Comparison of ENCODE assay signal across 29 cellular contexts in genomic region chr22:32896951-32897350, GRCh38.
"Had no signal": no experiment of that assay in that cellular context is flagged by ENCODE, and none has a peak within 500 bp of the region (broad histone marks: within the 10 kb centered on the region; RNA-seq: fewer than 3 reads in every experiment).

No MANE protein-coding gene starts in this region.

- H3K4me3 ChIP-seq: adrenal gland, body of pancreas, breast epithelium, Peyer's patch, SJSA1 had no signal

- H3K27me3 ChIP-seq: adrenal gland, breast epithelium, Peyer's patch, SJSA1 had no signal

- H3K9me3 Mint-ChIP-seq: activated CD4-positive, alpha-beta T cell treated with anti-CD3 and anti-CD28 coated beads, Interleukin-2, amount 10 ng/mL, durations not matched to agents 24 days and 14 days; activated CD8-positive, alpha-beta T cell treated with anti-CD3 and anti-CD28 coated beads for 36 hours; activated naive CD4-positive, alpha-beta T cell treated with anti-CD3 and anti-CD28 coated beads, Interleukin-2, amount 50 U/mL, for 72 hours; activated T-cell treated with anti-CD3 and anti-CD28 coated beads, Interleukin-2, amount 50 U/mL, for 72 hours; activated T-helper 17 cell treated with anti-CD3 and anti-CD28 coated beads, Interleukin-2, amount 50 U/mL, for 72 hours; T-helper 1 cell treated with Interleukin-12 subunit alpha and Interleukin-12 subunit beta and Interleukin-4 antibody, amounts not matched to agents 30 μg/mL and 1 μg/mL, for 36 hours; T-helper 2 cell treated with Interferon-gamma antibody and Interleukin-4, amounts not matched to agents 5 μg/mL and 100 μg/mL, for 36 hours had no signal

- H3K4me1 ChIP-seq: adrenal gland, body of pancreas, breast epithelium, Peyer's patch had no signal

- H3K36me3 Mint-ChIP-seq: activated naive CD4-positive, alpha-beta T cell treated with anti-CD3 and anti-CD28 coated beads, Interleukin-2, amount 50 U/mL, for 72 hours had no signal

- ATAC-seq: body of pancreas, PC-3 had no signal

- H3K4me3 Mint-ChIP-seq: activated CD4-positive, alpha-beta T cell treated with anti-CD3 and anti-CD28 coated beads, Interleukin-2, amount 10 ng/mL, durations not matched to agents 24 days and 14 days; activated CD8-positive, alpha-beta T cell treated with anti-CD3 and anti-CD28 coated beads for 36 hours; activated T-cell treated with anti-CD3 and anti-CD28 coated beads, Interleukin-2, amount 50 U/mL, for 72 hours; activated T-helper 17 cell treated with anti-CD3 and anti-CD28 coated beads, Interleukin-2, amount 50 U/mL, for 72 hours; T-helper 1 cell treated with Interleukin-12 subunit alpha and Interleukin-12 subunit beta and Interleukin-4 antibody, amounts not matched to agents 30 μg/mL and 1 μg/mL, for 36 hours; T-helper 2 cell treated with Interferon-gamma antibody and Interleukin-4, amounts not matched to agents 5 μg/mL and 100 μg/mL, for 36 hours had no signal

- H3K36me3 ChIP-seq: adrenal gland, breast epithelium, Peyer's patch, SJSA1 had no signal

- H3K27me3 Mint-ChIP-seq: activated CD4-positive, alpha-beta T cell treated with anti-CD3 and anti-CD28 coated beads, Interleukin-2, amount 10 ng/mL, durations not matched to agents 24 days and 14 days had no signal

- H3K27ac ChIP-seq: adrenal gland, body of pancreas, breast epithelium, Peyer's patch, SJSA1 had no signal

- H3K4me1 Mint-ChIP-seq: activated CD4-positive, alpha-beta T cell treated with anti-CD3 and anti-CD28 coated beads, Interleukin-2, amount 10 ng/mL, durations not matched to agents 24 days and 14 days; activated T-helper 17 cell treated with anti-CD3 and anti-CD28 coated beads, Interleukin-2, amount 50 U/mL, for 72 hours had no signal

- H3K9me3 ChIP-seq: adrenal gland, body of pancreas, breast epithelium, Peyer's patch, SJSA1, SK-N-SH had no signal

- H3K27ac Mint-ChIP-seq: activated CD4-positive, alpha-beta T cell treated with anti-CD3 and anti-CD28 coated beads, Interleukin-2, amount 10 ng/mL, durations not matched to agents 24 days and 14 days; activated CD8-positive, alpha-beta T cell treated with anti-CD3 and anti-CD28 coated beads for 36 hours; activated naive CD4-positive, alpha-beta T cell treated with anti-CD3 and anti-CD28 coated beads, Interleukin-2, amount 50 U/mL, for 72 hours; activated T-cell treated with anti-CD3 and anti-CD28 coated beads, Interleukin-2, amount 50 U/mL, for 72 hours; activated T-helper 17 cell treated with anti-CD3 and anti-CD28 coated beads, Interleukin-2, amount 50 U/mL, for 72 hours; T-helper 1 cell treated with Interleukin-12 subunit alpha and Interleukin-12 subunit beta and Interleukin-4 antibody, amounts not matched to agents 30 μg/mL and 1 μg/mL, for 36 hours; T-helper 2 cell treated with Interferon-gamma antibody and Interleukin-4, amounts not matched to agents 5 μg/mL and 100 μg/mL, for 36 hours had no signal

- DNase-seq: activated CD4-positive, alpha-beta T cell treated with anti-CD3 and anti-CD28 coated beads, Interleukin-2, amount 10 ng/mL, durations not matched to agents 24 days and 14 days; activated CD4-positive, alpha-beta T cell treated with anti-CD3 and anti-CD28 coated beads, Interleukin-2, amount 50 U/mL, for 4 hours; activated CD8-positive, alpha-beta T cell treated with anti-CD3 and anti-CD28 coated beads for 36 hours; activated effector memory CD4-positive, alpha-beta T cell treated with anti-CD3 and anti-CD28 coated beads, Interleukin-2, amount 50 U/mL, for 16 hours; activated naive CD4-positive, alpha-beta T cell; activated T-cell treated with anti-CD3 and anti-CD28 coated beads, Interleukin-2, amount 50 U/mL, for 1 hour; activated T-cell treated with anti-CD3 and anti-CD28 coated beads, Interleukin-2, amount 50 U/mL, for 72 hours; adrenal gland; body of pancreas; NCI-H1092 treated with DMSO at 0.1 percent for 48 hours; NCI-H146; NCI-H187; NCI-H2029 treated with DMSO at 0.1 percent for 48 hours; NCI-H2107; NCI-H510A; NCI-H526; NCI-H748 treated with DMSO at 0.1 percent for 48 hours; NK-92 treated with Interleukin-12 subunit alpha and Interleukin-12 subunit beta, amount 100 ng/mL, for 24 hours; PC-3; Peyer's patch; RPMI8226; SHP77 treated with DMSO at 0.1 percent for 48 hours; SK-N-SH had no signal
